In genomic region chr18:3450358-3451107, GRCh38 we compare ENCODE assay signal across 8 cellular contexts. TPM values are rescaled to one million over a fixed set of nuclear protein-coding genes. Genes with fewer than 3 reads are reported as not detected.
DNase-seq lines count a peak whose midpoint lies in the region; ATAC-seq and TF ChIP-seq lines count a peak whose summit lies in the region.

No MANE protein-coding gene starts in this region.

- DNase-seq in NT2/D1 (ENCODE audit: low read depth, low spot score): no peak
- peak; percentile 85 for DNase-seq in fibroblast of the aortic adventitia (ENCODE audit: low read depth)
- DNase-seq in stromal cell of bone marrow (ENCODE audit: low read depth): peak; percentile 47
- no peak for DNase-seq in NCI-H1930 (lab: John Stamatoyannopoulos, UW)

- no peaks in the 10 kb centered on the region for H3K27me3 ChIP-seq in NT2/D1 (ENCODE audit: insufficient read depth, insufficient read length)
- peaks cover 57% of the 10 kb centered on the region for H3K27me3 ChIP-seq in neural cell (ENCODE audit: insufficient read depth, low read depth, low read length)

- peak overlapping the region; percentile 58 for H3K4me2 ChIP-seq in neural cell (ENCODE audit: low read length)

- no peak for TF ChIP-seq RAD21 in neural cell (conservative IDR thresholded peaks at IDR 0.05)

- H3K9me3 ChIP-seq in NT2/D1 (ENCODE audit: insufficient read depth, low read length): no peaks in the 10 kb centered on the region
- H3K9me3 ChIP-seq in neural cell (ENCODE audit: low read length): no peaks in the 10 kb centered on the region

- peak overlapping the region; percentile 60 for H2AFZ ChIP-seq in neural cell (ENCODE audit: low read depth, low read length)

- no peaks in the 10 kb centered on the region for H3K27me3 Mint-ChIP-seq in activated T-helper 17 cell treated with anti-CD3 and anti-CD28 coated beads, Interleukin-2, amount 50 U/mL, for 72 hours

- H3K9ac ChIP-seq in NT2/D1 (ENCODE audit: insufficient read length, low read depth): peak overlapping the region; percentile 92
- peak overlapping the region; percentile 46 for H3K9ac ChIP-seq in neural cell (ENCODE audit: low read length)

- H3K4me1 Mint-ChIP-seq in activated T-helper 17 cell treated with anti-CD3 and anti-CD28 coated beads, Interleukin-2, amount 50 U/mL, for 72 hours: peaks cover 10% of the 10 kb centered on the region

- H3K9me2 ChIP-seq in neural cell (ENCODE audit: insufficient read depth, low read length): no peaks in the 10 kb centered on the region

- H3K9me3 Mint-ChIP-seq in activated T-helper 17 cell treated with anti-CD3 and anti-CD28 coated beads, Interleukin-2, amount 50 U/mL, for 72 hours: no peaks in the 10 kb centered on the region

- H3K4me3 ChIP-seq in GM12875 (ENCODE audit: low read depth, low read length) (peak overlapping the region; percentile 27), NT2/D1 (ENCODE audit: insufficient read length, low read depth) (peak overlapping the region; percentile 91), fibroblast of the aortic adventitia (ENCODE audit: low read depth, low read length) (peak overlapping the region; percentile 68), neural cell (ENCODE audit: low read length) (peak overlapping the region; percentile 87)

- TF ChIP-seq EP300 in neural cell (conservative IDR thresholded peaks at IDR 0.05; ENCODE audit: poor library complexity, severe bottlenecking): no peak

- peaks cover 5% of the 10 kb centered on the region for H3K4me1 ChIP-seq in NT2/D1 (ENCODE audit: insufficient read depth, insufficient read length)

- no peak overlapping the region for H3K27ac ChIP-seq in neural cell (ENCODE audit: low read length)

- peak overlapping the region; percentile 99 for H3K27ac Mint-ChIP-seq in activated T-helper 17 cell treated with anti-CD3 and anti-CD28 coated beads, Interleukin-2, amount 50 U/mL, for 72 hours

- peaks cover 40% of the 10 kb centered on the region for H3K79me2 ChIP-seq in neural cell (replicated peaks; ENCODE audit: insufficient read depth, low read length)

- TF ChIP-seq CTCF in GM12875 (IDR thresholded peaks at IDR 0.05; ENCODE audit: borderline replicate concordance, insufficient read depth, low read depth, low read length): no peak
- TF ChIP-seq CTCF in fibroblast of the aortic adventitia (IDR thresholded peaks at IDR 0.05; ENCODE audit: insufficient read depth, low read length): no peak
- no peak for TF ChIP-seq CTCF in neural cell (IDR thresholded peaks at IDR 0.05; ENCODE audit: poor library complexity, severe bottlenecking)

- no peaks in the 10 kb centered on the region for H4K20me1 ChIP-seq in neural cell (ENCODE audit: insufficient read depth)

- H3K36me3 ChIP-seq in NT2/D1 (ENCODE audit: insufficient read depth, insufficient read length, low read length) (peaks cover 20% of the 10 kb centered on the region), neural cell (ENCODE audit: insufficient read depth, low read length) (no peaks in the 10 kb centered on the region)

- H3K36me3 Mint-ChIP-seq in activated T-helper 17 cell treated with anti-CD3 and anti-CD28 coated beads, Interleukin-2, amount 50 U/mL, for 72 hours (ENCODE audit: low read depth): peaks cover 79% of the 10 kb centered on the region

- H3K4me3 Mint-ChIP-seq in activated T-helper 17 cell treated with anti-CD3 and anti-CD28 coated beads, Interleukin-2, amount 50 U/mL, for 72 hours: peak overlapping the region; percentile 98

- no peak for ATAC-seq in activated T-helper 17 cell treated with anti-CD3 and anti-CD28 coated beads, Interleukin-2, amount 50 U/mL, for 72 hours (replicated peaks)
- no peak for ATAC-seq in GM21390 (IDR thresholded peaks at IDR 0.05; ENCODE audit: unreplicated experiment)

- H3F3A ChIP-seq in neural cell (ENCODE audit: insufficient read depth, low read length, poor library complexity, severe bottlenecking): no peaks in the 10 kb centered on the region

TF ChIP-seq in neural cell, 6 proteins besides CTCF, POLR2A, EP300 and RAD21:
- TF ChIP-seq POLR2AphosphoS5 (IDR thresholded peaks at IDR 0.05) (peak; percentile 35), TAF1 (IDR thresholded peaks at IDR 0.05; ENCODE audit: low read depth) (no peak), EZH2 (IDR thresholded peaks at IDR 0.05; ENCODE audit: borderline replicate concordance, insufficient read depth, low read length, poor library complexity, severe bottlenecking) (no peak), SMC3 (conservative IDR thresholded peaks at IDR 0.05; ENCODE audit: poor library complexity) (no peak), REST (IDR thresholded peaks at IDR 0.05; ENCODE audit: borderline replicate concordance) (peak; percentile 20), MXI1 (conservative IDR thresholded peaks at IDR 0.05; ENCODE audit: poor library complexity, severe bottlenecking) (peak; percentile 93)

RNA-seq across cellular contexts. Expression of gene TGIF1, which starts 0.6 kb away (rescaled TPM):
- total RNA-seq in activated T-helper 17 cell treated with anti-CD3 and anti-CD28 coated beads, Interleukin-2, amount 50 U/mL, for 72 hours: 10 to 100 TPM; 18.6 to 86.1 TPM
- 68.4 and 106 TPM in 2 replicates for total RNA-seq in fibroblast of the aortic adventitia (ENCODE audit: low replicate concordance)
- 3.6 and 9.7 TPM in 2 replicates for polyA plus RNA-seq in neural cell
- polyA minus RNA-seq in neural cell: 2.9 and 3.2 TPM in 2 replicates

Comparison
In these comparisons a context has a peak if more than half of its experiments do, and no peak if none do; other contexts are left out.
1. H3K4me3 ChIP-seq: peak in every context shown above with its lines; median percentile 91 in NT2/D1; 87 in neural cell; 68 in fibroblast of the aortic adventitia; 27 in GM12875.
2. DNase-seq: peak in fibroblast of the aortic adventitia (single experiment) and stromal cell of bone marrow (single experiment); none in NT2/D1 (single experiment) and NCI-H1930 (0 of 2).